ENCODE assay signal across 21 cellular contexts in the genomic region with DNA sequence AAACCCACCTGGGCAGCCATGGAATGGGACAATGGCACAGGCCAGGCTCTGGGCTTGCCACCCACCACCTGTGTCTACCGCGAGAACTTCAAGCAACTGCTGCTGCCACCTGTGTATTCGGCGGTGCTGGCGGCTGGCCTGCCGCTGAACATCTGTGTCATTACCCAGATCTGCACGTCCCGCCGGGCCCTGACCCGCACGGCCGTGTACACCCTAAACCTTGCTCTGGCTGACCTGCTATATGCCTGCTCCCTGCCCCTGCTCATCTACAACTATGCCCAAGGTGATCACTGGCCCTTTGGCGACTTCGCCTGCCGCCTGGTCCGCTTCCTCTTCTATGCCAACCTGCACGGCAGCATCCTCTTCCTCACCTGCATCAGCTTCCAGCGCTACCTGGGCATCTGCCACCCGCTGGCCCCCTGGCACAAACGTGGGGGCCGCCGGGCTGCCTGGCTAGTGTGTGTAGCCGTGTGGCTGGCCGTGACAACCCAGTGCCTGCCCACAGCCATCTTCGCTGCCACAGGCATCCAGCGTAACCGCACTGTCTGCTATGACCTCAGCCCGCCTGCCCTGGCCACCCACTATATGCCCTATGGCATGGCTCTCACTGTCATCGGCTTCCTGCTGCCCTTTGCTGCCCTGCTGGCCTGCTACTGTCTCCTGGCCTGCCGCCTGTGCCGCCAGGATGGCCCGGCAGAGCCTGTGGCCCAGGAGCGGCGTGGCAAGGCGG. TPM values are rescaled to one million over a fixed set of nuclear protein-coding genes. Genes with fewer than 3 reads are reported as not detected.
DNase-seq lines count a peak whose midpoint lies in the region; ATAC-seq and TF ChIP-seq lines count a peak whose summit lies in the region.
"Had no signal": no experiment of that assay in that cellular context is flagged by ENCODE, and none has a peak within 500 bp of the region (broad histone marks: within the 10 kb centered on the region; RNA-seq: fewer than 3 reads in every experiment).

No MANE protein-coding gene starts in this region.

- H4K20me1 ChIP-seq in IMR-90 (ENCODE audit: insufficient read depth, low read length) (no peaks in the 10 kb centered on the region), PC-3 (ENCODE audit: low read length) (no peaks in the 10 kb centered on the region)

- H3K9me2 ChIP-seq in PC-3 (replicated peaks; ENCODE audit: low read length), result no peaks in the 10 kb centered on the region

- H3K9ac ChIP-seq in IMR-90 (ENCODE audit: low read depth, low read length) (no peak overlapping the region), neuronal stem cell (ENCODE audit: low read depth, low read length, poor library complexity) (peak overlapping the region; percentile 1), PC-3 (ENCODE audit: low read length) (no peak overlapping the region)

- H3K27me3 Mint-ChIP-seq in glutamatergic neuron (ENCODE audit: unreplicated experiment), result peaks cover 9% of the 10 kb centered on the region

- no peak for TF ChIP-seq RAD21 in IMR-90 (IDR thresholded peaks at IDR 0.05; ENCODE audit: low read length)

- H3K4ac ChIP-seq in IMR-90 (ENCODE audit: low read depth, low read length), result peak overlapping the region; percentile 39; the same call in 1 of the 2 replicates
- H3K4ac ChIP-seq in neuronal stem cell (ENCODE audit: low read length), result peak overlapping the region; percentile 7

- CTCF ChIA-PET in IMR-90 (lab: Yijun Ruan, JAX), result no interaction called here
- CTCF ChIA-PET in PC-3 (lab: Charles Lee), result interaction anchor here (0.7 kb wide), 1 partner anchor 97 kb away, joined by 8 read pairs; no protein-coding TSS in a partner anchor

- H2BK15ac ChIP-seq in IMR-90 (ENCODE audit: low read depth, low read length) (no peak overlapping the region), neuronal stem cell (ENCODE audit: low read length) (peak overlapping the region; percentile 84)

- peaks cover 3% of the 10 kb centered on the region for H3K4me1 ChIP-seq in IMR-90 (ENCODE audit: control insufficient read depth, insufficient read depth, low read length)
- H3K4me1 ChIP-seq in neuronal stem cell (ENCODE audit: control insufficient read depth in 2 of 2, insufficient read depth in 1 of 2, low read depth in 1 of 2, low read length in 2 of 2), result peaks cover 7 to 12% of the 10 kb centered on the region in 2 donors
- H3K4me1 ChIP-seq in upper lobe of right lung, result no peaks in the 10 kb centered on the region
- H3K4me1 ChIP-seq in PC-3 (ENCODE audit: insufficient read depth, low read length), result peaks cover 10% of the 10 kb centered on the region
- no peaks in the 10 kb centered on the region for H3K4me1 ChIP-seq in effector memory CD4-positive, alpha-beta T cell (ENCODE audit: control insufficient read depth, insufficient read depth, low read length, poor library complexity, severe bottlenecking)

- H2AFZ ChIP-seq in IMR-90 (replicated peaks; ENCODE audit: low read length, poor library complexity), result peak overlapping the region; percentile 24
- H2AFZ ChIP-seq in neuronal stem cell (ENCODE audit: low read length), result no peak overlapping the region
- no peak overlapping the region for H2AFZ ChIP-seq in PC-3 (ENCODE audit: low read length)

- H3K18ac ChIP-seq in IMR-90 (ENCODE audit: low read depth, low read length), result no peak overlapping the region
- H3K18ac ChIP-seq in neuronal stem cell (ENCODE audit: low read length), result peak overlapping the region; percentile 62

- H3K14ac ChIP-seq in IMR-90 (replicated peaks; ENCODE audit: low read depth, low read length) (no peak overlapping the region; the same call in 1 of the 2 replicates), neuronal stem cell (ENCODE audit: low read length) (peak overlapping the region; percentile 64)

- H2BK20ac ChIP-seq in IMR-90 (ENCODE audit: low read depth, low read length), result no peak overlapping the region

- H2BK12ac ChIP-seq in neuronal stem cell (ENCODE audit: low read length), result peak overlapping the region; percentile 79

- H3K79me2 ChIP-seq in PC-3 (ENCODE audit: low read length), result no peaks in the 10 kb centered on the region

- peak overlapping the region; percentile 68; the same call in 1 of the 2 replicates for H2AK5ac ChIP-seq in IMR-90 (ENCODE audit: low read depth, low read length)
- H2AK5ac ChIP-seq in neuronal stem cell (ENCODE audit: low read depth, low read length), result peak overlapping the region; percentile 83

- no peak overlapping the region for H3K27ac Mint-ChIP-seq in glutamatergic neuron (ENCODE audit: unreplicated experiment)
- H3K27ac Mint-ChIP-seq: CD4-positive, CD25-positive, alpha-beta regulatory T cell; CD8-positive, alpha-beta memory T cell; H9 had no signal

- H3K4me1 Mint-ChIP-seq in glutamatergic neuron (ENCODE audit: low read depth, unreplicated experiment), result no peaks in the 10 kb centered on the region
- H3K4me1 Mint-ChIP-seq: CD4-positive, CD25-positive, alpha-beta regulatory T cell had no signal

- no peak for TF ChIP-seq POLR2A in IMR-90 (IDR thresholded peaks at IDR 0.05; ENCODE audit: low read depth, low read length)

- BruUV-seq in IMR-90 (replicated peaks; lab: Mats Ljungman, UMichigan), result no TSS peak
- no TSS peak for BruUV-seq in PC-3 (replicated peaks; lab: Mats Ljungman, UMichigan)

- H3F3A ChIP-seq in PC-3 (ENCODE audit: low read length, unreplicated experiment), result no peaks in the 10 kb centered on the region

- 93% methylated on average over 21 of the region's 35 CpGs; no CpG with 5 or more reads in 1 of the 2 experiments for WGBS in IMR-90 (ENCODE audit: extremely low coverage in 2 of 2, insufficient read length in 1 of 2), 2 experiments
- no CpG with 5 or more reads among the region's 35 CpGs for WGBS in neuronal stem cell (ENCODE audit: extremely low coverage in 2 of 2, insufficient read length in 2 of 2, insufficient replicate concordance in 1 of 2), 2 donors

- in situ Hi-C loops in IMR-90 (cut with MboI; ENCODE audit: low sequenced_read_pairs), result loop anchor here (5.0 kb wide), 1 partner anchor 41 kb away; no protein-coding TSS in a partner anchor

- H3K36me3 ChIP-seq in IMR-90 (ENCODE audit: control insufficient read depth, insufficient read depth, low read length) (no peaks in the 10 kb centered on the region), neuronal stem cell (replicated peaks in 1 of 2; ENCODE audit: control insufficient read depth in 2 of 2, insufficient read depth in 2 of 2, low read length in 2 of 2) (no peaks in the 10 kb centered on the region), upper lobe of right lung (no peaks in the 10 kb centered on the region), PC-3 (ENCODE audit: low read depth, low read length) (no peaks in the 10 kb centered on the region)
- no peaks in the 10 kb centered on the region for H3K36me3 ChIP-seq in effector memory CD4-positive, alpha-beta T cell (ENCODE audit: control insufficient read depth, insufficient read depth, low read length)

- intact Hi-C loops in IMR-90 (cut with micrococcal nuclease) (no loop called here), upper lobe of right lung (cut with DNase I) (no loop called here), PC-3 (cut with micrococcal nuclease) (no loop called here)

- H4K8ac ChIP-seq in IMR-90 (ENCODE audit: low read depth in 2 of 2, low read length in 2 of 2) (no peak overlapping the region), neuronal stem cell (ENCODE audit: low read depth, low read length) (no peak overlapping the region)

- H4K91ac ChIP-seq in IMR-90 (ENCODE audit: insufficient read depth, low read depth, low read length) (no peak overlapping the region; the same call in 1 of the 2 replicates), neuronal stem cell (ENCODE audit: low read depth, low read length, poor library complexity) (peak overlapping the region; percentile 41)

- peaks cover 7% of the 10 kb centered on the region for H3K9me3 Mint-ChIP-seq in glutamatergic neuron (ENCODE audit: unreplicated experiment)
- H3K9me3 Mint-ChIP-seq: CD8-positive, alpha-beta memory T cell; H9 had no signal

- H2BK120ac ChIP-seq in IMR-90 (ENCODE audit: low read depth, low read length), result no peak overlapping the region
- H2BK120ac ChIP-seq in neuronal stem cell (ENCODE audit: low read depth, low read length), result peak overlapping the region; percentile 51

- H3K23ac ChIP-seq in IMR-90 (ENCODE audit: low read depth, low read length), result no peak overlapping the region
- H3K23ac ChIP-seq in neuronal stem cell (ENCODE audit: low read depth, low read length, poor library complexity), result peak overlapping the region; percentile 71

- H3K9me3 ChIP-seq in IMR-90 (ENCODE audit: control insufficient read depth, insufficient read depth, low read length) (no peaks in the 10 kb centered on the region), neuronal stem cell (replicated peaks in 1 of 2; ENCODE audit: control insufficient read depth in 2 of 2, insufficient read depth in 1 of 2, low read depth in 1 of 2, low read length in 2 of 2) (no peaks in the 10 kb centered on the region), upper lobe of right lung (no peaks in the 10 kb centered on the region), PC-3 (ENCODE audit: low read length) (no peaks in the 10 kb centered on the region)
- H3K9me3 ChIP-seq in effector memory CD4-positive, alpha-beta T cell (ENCODE audit: control insufficient read depth, low read length), result no peaks in the 10 kb centered on the region
- H3K9me3 ChIP-seq: BE2C had no signal

- DNase-seq in IMR-90 (no peak), glutamatergic neuron (peak; percentile 15), neuronal stem cell (ENCODE audit: low spot score) (no peak), upper lobe of right lung (peak; percentile 61), PC-3 (no peak)
- DNase-seq in effector memory CD4-positive, alpha-beta T cell, result no peak
- DNase-seq: ACHN; BE2C; C1 segment of cervical spinal cord; CD4-positive, CD25-positive, alpha-beta regulatory T cell; CD8-positive, alpha-beta memory T cell; COR-L47; DMS 273 treated with DMSO at 0.1 percent for 48 hours; DMS53; DND-41; EL; H9 had no signal

- H3K27ac ChIP-seq in IMR-90 (ENCODE audit: insufficient read depth, low read length), result no peak overlapping the region
- H3K27ac ChIP-seq in neuronal stem cell (replicated peaks; ENCODE audit: low read length), result no peak overlapping the region
- H3K27ac ChIP-seq in upper lobe of right lung, result no peak overlapping the region
- no peak overlapping the region for H3K27ac ChIP-seq in PC-3 (ENCODE audit: low read length)
- no peak overlapping the region for H3K27ac ChIP-seq in effector memory CD4-positive, alpha-beta T cell (ENCODE audit: insufficient read depth, low read length, poor library complexity, severe bottlenecking)

- ATAC-seq in IMR-90 (ENCODE audit: low read depth) (no peak), upper lobe of right lung (no peak), PC-3 (no peak), SK-N-SH treated with all-trans-retinoic acid at 6 μM for 48 hours (no peak)
- ATAC-seq: GM12878 had no signal

- POLR2A ChIA-PET in IMR-90 (lab: Charles Lee; ENCODE audit: unreplicated experiment) (no interaction called here), PC-3 (lab: Charles Lee; ENCODE audit: unreplicated experiment) (no interaction called here)

- no peak overlapping the region for H4K5ac ChIP-seq in IMR-90 (ENCODE audit: low read depth, low read length)

- H3K56ac ChIP-seq in IMR-90 (ENCODE audit: extremely low read depth, insufficient read depth, low read length), result no peak overlapping the region

- no peak overlapping the region for H3K4me3 Mint-ChIP-seq in glutamatergic neuron (ENCODE audit: unreplicated experiment)
- H3K4me3 Mint-ChIP-seq: CD4-positive, CD25-positive, alpha-beta regulatory T cell; CD8-positive, alpha-beta memory T cell; H9 had no signal

- TF ChIP-seq CTCF in IMR-90 (conservative IDR thresholded peaks at IDR 0.05; ENCODE audit: low read depth, low read length), result no peak
- TF ChIP-seq CTCF in glutamatergic neuron (IDR thresholded peaks at IDR 0.05; ENCODE audit: partially characterized antibody, unreplicated experiment), result no peak
- no peak for TF ChIP-seq CTCF in upper lobe of right lung (IDR thresholded peaks at IDR 0.05)
- TF ChIP-seq CTCF in PC-3 (conservative IDR thresholded peaks at IDR 0.05; ENCODE audit: low read depth, low read length), result no peak

- dilution Hi-C loops in IMR-90 (cut with HindIII; ENCODE audit: low sequenced_read_pairs, unreplicated experiment), result no loop called here

- peak overlapping the region; percentile 76 for H2AK9ac ChIP-seq in IMR-90 (replicated peaks; ENCODE audit: low read depth, low read length, poor library complexity)

- H3K4me2 ChIP-seq in IMR-90 (ENCODE audit: low read depth, low read length), result no peak overlapping the region
- no peak overlapping the region for H3K4me2 ChIP-seq in neuronal stem cell (ENCODE audit: insufficient read depth, low read length, poor library complexity, severe bottlenecking)
- H3K4me2 ChIP-seq in PC-3 (ENCODE audit: low read length), result no peak overlapping the region

- no peaks in the 10 kb centered on the region for H3K36me3 Mint-ChIP-seq in glutamatergic neuron (ENCODE audit: unreplicated experiment)
- H3K36me3 Mint-ChIP-seq: CD4-positive, CD25-positive, alpha-beta regulatory T cell; CD8-positive, alpha-beta memory T cell had no signal

- peaks cover 12% of the 10 kb centered on the region for H3K9me1 ChIP-seq in IMR-90 (ENCODE audit: insufficient read depth, low read length)

- H2BK5ac ChIP-seq in IMR-90 (ENCODE audit: low read depth, low read length, poor library complexity, severe bottlenecking) (no peak overlapping the region), neuronal stem cell (ENCODE audit: low read length) (no peak overlapping the region)

- H3K4me3 ChIP-seq in IMR-90 (ENCODE audit: insufficient read depth, low read depth, low read length) (no peak overlapping the region), neuronal stem cell (ENCODE audit: low read length in 2 of 2) (no peak overlapping the region), upper lobe of right lung (no peak overlapping the region), PC-3 (ENCODE audit: low read length) (no peak overlapping the region)
- H3K4me3 ChIP-seq in effector memory CD4-positive, alpha-beta T cell (ENCODE audit: insufficient read depth, low read depth, low read length, poor library complexity, severe bottlenecking), result no peak overlapping the region
- H3K4me3 ChIP-seq: GM12878 had no signal

- H3K79me1 ChIP-seq in IMR-90 (ENCODE audit: low read depth in 1 of 2, low read length in 2 of 2) (no peaks in the 10 kb centered on the region), neuronal stem cell (ENCODE audit: low read depth, low read length) (no peaks in the 10 kb centered on the region)

- no peaks in the 10 kb centered on the region for H3K27me3 ChIP-seq in IMR-90 (ENCODE audit: control insufficient read depth, insufficient read depth, low read length)
- no peaks in the 10 kb centered on the region for H3K27me3 ChIP-seq in neuronal stem cell (ENCODE audit: control insufficient read depth in 3 of 3, insufficient read depth in 3 of 3, low read depth in 1 of 3, low read length in 3 of 3)
- H3K27me3 ChIP-seq in upper lobe of right lung, result no peaks in the 10 kb centered on the region
- no peaks in the 10 kb centered on the region for H3K27me3 ChIP-seq in PC-3 (ENCODE audit: low read length)
- no peaks in the 10 kb centered on the region for H3K27me3 ChIP-seq in effector memory CD4-positive, alpha-beta T cell (replicated peaks; ENCODE audit: control insufficient read depth, insufficient read depth, low read length, poor library complexity, severe bottlenecking)
- H3K27me3 ChIP-seq: BE2C had no signal

RNA-seq across cellular contexts. Expression of a gene that starts 11.4 kb away (rescaled TPM):
- total RNA-seq in IMR-90 (2012; rRNA removed) (19.4 and 21.7 TPM in 2 replicates), glutamatergic neuron (ENCODE audit: unreplicated experiment) (43.3 TPM), upper lobe of right lung (74.5 TPM), PC-3 (2014; rRNA removed) (6.2 and 11.0 TPM in 2 replicates)
- polyA plus RNA-seq in IMR-90 (2012; rRNA removed), result 97.7 and 128 TPM in 2 replicates
- 30.1 and 51.0 TPM in 2 replicates for polyA plus RNA-seq in IMR-90 (2012; cell fraction: cytosol; rRNA removed)
- 388 and 880 TPM in 2 replicates for polyA plus RNA-seq in IMR-90 (2012; cell fraction: nucleus; rRNA removed; ENCODE audit: low replicate concordance)
- 40.1 TPM for polyA plus RNA-seq in neuronal stem cell (2013, experiment 1 of 2)
- 38.9 TPM for polyA plus RNA-seq in neuronal stem cell (2013, experiment 2 of 2)
- total RNA-seq: CD8-positive, alpha-beta memory T cell had no signal
- polyA plus RNA-seq: CD4-positive, CD25-positive, alpha-beta regulatory T cell; CD8-positive, alpha-beta memory T cell had no signal

RNA-seq across cellular contexts. Expression of a gene that starts 24.5 kb away (rescaled TPM):
- under 0.01 TPM in 1 of 2 replicates, not detected in the other for total RNA-seq in IMR-90 (2012; rRNA removed)
- 0.37 and 0.44 TPM in 2 replicates for polyA plus RNA-seq in IMR-90 (2012; rRNA removed)
- polyA plus RNA-seq in IMR-90 (2012; cell fraction: cytosol; rRNA removed), result 0.67 TPM in 1 of 2 replicates, not detected in the other
- polyA plus RNA-seq in IMR-90 (2012; cell fraction: nucleus; rRNA removed; ENCODE audit: low replicate concordance), result 0.45 and 1.5 TPM in 2 replicates
- total RNA-seq in glutamatergic neuron (ENCODE audit: unreplicated experiment), result not detected
- polyA plus RNA-seq in neuronal stem cell (2013, experiment 1 of 2), result 0.14 TPM
- 0.17 TPM for polyA plus RNA-seq in neuronal stem cell (2013, experiment 2 of 2)
- total RNA-seq in upper lobe of right lung, result 3.2 TPM
- 1.6 and 2.0 TPM in 2 replicates for total RNA-seq in PC-3 (2014; rRNA removed)
- total RNA-seq: CD4-positive, CD25-positive, alpha-beta regulatory T cell; G401; H1; H9 had no signal
- polyA plus RNA-seq: CD4-positive, CD25-positive, alpha-beta regulatory T cell; CD8-positive, alpha-beta memory T cell had no signal

Comparison
In these comparisons a context has a peak if more than half of its experiments do, and no peak if none do; other contexts are left out.
1. DNase-seq: peak in glutamatergic neuron (single experiment) and upper lobe of right lung (single experiment); none in IMR-90 (single experiment), neuronal stem cell (single experiment), PC-3 (single experiment) and effector memory CD4-positive, alpha-beta T cell (0 of 3).